Comparison of ENCODE assay signal across 1 cellular context in the genomic region with DNA sequence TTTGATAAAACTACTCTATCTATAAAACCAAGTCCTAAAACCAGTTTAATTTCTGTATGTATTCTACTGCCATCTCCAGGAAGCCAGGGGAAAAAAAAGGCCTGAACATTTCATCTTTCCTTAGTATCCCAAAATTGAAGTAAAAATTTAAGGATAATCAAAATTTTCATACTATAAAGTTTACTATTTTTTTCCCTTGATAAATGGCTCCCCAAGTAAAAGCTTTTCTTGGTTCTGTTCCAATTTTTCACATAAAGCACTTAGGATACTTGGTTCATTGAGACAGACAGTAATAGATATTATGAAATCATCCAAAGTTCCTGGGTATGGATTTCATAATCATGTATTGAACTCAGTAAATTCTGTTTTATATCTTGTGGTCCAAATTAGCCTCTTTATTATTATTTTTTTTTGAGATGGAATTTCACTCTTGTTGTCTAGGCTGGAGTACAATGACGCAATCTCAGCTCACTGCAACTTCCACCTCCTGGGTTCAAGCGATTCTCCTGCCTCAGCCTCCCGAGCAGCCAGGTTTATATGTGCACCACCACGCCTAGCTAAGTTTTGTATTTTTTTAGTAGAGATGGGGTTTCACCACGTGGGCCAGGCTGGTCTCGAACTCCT.
TF ChIP-seq lines count a peak whose summit lies in the region.

No MANE protein-coding gene starts in this region.

TF ChIP-seq in GM23338, 12 proteins besides CTCF, POLR2A, EP300 and RAD21 (continued from another document):
- TF ChIP-seq, protein P1, sequence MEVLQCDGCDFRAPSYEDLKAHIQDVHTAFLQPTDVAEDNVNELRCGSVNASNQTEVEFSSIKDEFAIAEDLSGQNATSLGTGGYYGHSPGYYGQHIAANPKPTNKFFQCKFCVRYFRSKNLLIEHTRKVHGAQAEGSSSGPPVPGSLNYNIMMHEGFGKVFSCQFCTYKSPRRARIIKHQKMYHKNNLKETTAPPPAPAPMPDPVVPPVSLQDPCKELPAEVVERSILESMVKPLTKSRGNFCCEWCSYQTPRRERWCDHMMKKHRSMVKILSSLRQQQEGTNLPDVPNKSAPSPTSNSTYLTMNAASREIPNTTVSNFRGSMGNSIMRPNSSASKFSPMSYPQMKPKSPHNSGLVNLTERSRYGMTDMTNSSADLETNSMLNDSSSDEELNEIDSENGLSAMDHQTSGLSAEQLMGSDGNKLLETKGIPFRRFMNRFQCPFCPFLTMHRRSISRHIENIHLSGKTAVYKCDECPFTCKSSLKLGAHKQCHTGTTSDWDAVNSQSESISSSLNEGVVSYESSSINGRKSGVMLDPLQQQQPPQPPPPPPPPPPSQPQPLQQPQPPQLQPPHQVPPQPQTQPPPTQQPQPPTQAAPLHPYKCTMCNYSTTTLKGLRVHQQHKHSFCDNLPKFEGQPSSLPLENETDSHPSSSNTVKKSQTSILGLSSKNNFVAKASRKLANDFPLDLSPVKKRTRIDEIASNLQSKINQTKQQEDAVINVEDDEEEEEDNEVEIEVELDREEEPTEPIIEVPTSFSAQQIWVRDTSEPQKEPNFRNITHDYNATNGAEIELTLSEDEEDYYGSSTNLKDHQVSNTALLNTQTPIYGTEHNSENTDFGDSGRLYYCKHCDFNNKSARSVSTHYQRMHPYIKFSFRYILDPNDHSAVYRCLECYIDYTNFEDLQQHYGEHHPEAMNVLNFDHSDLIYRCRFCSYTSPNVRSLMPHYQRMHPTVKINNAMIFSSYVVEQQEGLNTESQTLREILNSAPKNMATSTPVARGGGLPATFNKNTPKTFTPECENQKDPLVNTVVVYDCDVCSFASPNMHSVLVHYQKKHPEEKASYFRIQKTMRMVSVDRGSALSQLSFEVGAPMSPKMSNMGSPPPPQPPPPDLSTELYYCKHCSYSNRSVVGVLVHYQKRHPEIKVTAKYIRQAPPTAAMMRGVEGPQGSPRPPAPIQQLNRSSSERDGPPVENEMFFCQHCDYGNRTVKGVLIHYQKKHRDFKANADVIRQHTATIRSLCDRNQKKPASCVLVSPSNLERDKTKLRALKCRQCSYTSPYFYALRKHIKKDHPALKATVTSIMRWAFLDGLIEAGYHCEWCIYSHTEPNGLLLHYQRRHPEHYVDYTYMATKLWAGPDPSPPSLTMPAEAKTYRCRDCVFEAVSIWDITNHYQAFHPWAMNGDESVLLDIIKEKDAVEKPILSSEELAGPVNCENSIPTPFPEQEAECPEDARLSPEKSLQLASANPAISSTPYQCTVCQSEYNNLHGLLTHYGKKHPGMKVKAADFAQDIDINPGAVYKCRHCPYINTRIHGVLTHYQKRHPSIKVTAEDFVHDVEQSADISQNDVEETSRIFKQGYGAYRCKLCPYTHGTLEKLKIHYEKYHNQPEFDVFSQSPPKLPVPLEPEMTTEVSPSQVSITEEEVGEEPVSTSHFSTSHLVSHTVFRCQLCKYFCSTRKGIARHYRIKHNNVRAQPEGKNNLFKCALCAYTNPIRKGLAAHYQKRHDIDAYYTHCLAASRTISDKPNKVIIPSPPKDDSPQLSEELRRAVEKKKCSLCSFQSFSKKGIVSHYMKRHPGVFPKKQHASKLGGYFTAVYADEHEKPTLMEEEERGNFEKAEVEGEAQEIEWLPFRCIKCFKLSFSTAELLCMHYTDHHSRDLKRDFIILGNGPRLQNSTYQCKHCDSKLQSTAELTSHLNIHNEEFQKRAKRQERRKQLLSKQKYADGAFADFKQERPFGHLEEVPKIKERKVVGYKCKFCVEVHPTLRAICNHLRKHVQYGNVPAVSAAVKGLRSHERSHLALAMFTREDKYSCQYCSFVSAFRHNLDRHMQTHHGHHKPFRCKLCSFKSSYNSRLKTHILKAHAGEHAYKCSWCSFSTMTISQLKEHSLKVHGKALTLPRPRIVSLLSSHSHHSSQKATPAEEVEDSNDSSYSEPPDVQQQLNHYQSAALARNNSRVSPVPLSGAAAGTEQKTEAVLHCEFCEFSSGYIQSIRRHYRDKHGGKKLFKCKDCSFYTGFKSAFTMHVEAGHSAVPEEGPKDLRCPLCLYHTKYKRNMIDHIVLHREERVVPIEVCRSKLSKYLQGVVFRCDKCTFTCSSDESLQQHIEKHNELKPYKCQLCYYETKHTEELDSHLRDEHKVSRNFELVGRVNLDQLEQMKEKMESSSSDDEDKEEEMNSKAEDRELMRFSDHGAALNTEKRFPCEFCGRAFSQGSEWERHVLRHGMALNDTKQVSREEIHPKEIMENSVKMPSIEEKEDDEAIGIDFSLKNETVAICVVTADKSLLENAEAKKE (CRISPR knock-in tag; IDR thresholded peaks at IDR 0.05): no peak
- TF ChIP-seq ZNF331 (CRISPR knock-in tag; IDR thresholded peaks at IDR 0.05; ENCODE audit: low read depth) (no peak), NANOG (IDR thresholded peaks at IDR 0.05; ENCODE audit: borderline replicate concordance) (no peak), STAT1 (IDR thresholded peaks at IDR 0.05; ENCODE audit: unreplicated experiment) (no peak), POLR2AphosphoS5 (IDR thresholded peaks at IDR 0.05; ENCODE audit: low read depth) (no peak), EZH2phosphoT487 (IDR thresholded peaks at IDR 0.05; ENCODE audit: unreplicated experiment) (no peak), ZNF114 (CRISPR knock-in tag; IDR thresholded peaks at IDR 0.05) (no peak), CREB1 (CRISPR knock-in tag; IDR thresholded peaks at IDR 0.05; ENCODE audit: low read depth) (no peak), JUNB (IDR thresholded peaks at IDR 0.05; ENCODE audit: unreplicated experiment) (no peak)
- TF ChIP-seq, protein P2, sequence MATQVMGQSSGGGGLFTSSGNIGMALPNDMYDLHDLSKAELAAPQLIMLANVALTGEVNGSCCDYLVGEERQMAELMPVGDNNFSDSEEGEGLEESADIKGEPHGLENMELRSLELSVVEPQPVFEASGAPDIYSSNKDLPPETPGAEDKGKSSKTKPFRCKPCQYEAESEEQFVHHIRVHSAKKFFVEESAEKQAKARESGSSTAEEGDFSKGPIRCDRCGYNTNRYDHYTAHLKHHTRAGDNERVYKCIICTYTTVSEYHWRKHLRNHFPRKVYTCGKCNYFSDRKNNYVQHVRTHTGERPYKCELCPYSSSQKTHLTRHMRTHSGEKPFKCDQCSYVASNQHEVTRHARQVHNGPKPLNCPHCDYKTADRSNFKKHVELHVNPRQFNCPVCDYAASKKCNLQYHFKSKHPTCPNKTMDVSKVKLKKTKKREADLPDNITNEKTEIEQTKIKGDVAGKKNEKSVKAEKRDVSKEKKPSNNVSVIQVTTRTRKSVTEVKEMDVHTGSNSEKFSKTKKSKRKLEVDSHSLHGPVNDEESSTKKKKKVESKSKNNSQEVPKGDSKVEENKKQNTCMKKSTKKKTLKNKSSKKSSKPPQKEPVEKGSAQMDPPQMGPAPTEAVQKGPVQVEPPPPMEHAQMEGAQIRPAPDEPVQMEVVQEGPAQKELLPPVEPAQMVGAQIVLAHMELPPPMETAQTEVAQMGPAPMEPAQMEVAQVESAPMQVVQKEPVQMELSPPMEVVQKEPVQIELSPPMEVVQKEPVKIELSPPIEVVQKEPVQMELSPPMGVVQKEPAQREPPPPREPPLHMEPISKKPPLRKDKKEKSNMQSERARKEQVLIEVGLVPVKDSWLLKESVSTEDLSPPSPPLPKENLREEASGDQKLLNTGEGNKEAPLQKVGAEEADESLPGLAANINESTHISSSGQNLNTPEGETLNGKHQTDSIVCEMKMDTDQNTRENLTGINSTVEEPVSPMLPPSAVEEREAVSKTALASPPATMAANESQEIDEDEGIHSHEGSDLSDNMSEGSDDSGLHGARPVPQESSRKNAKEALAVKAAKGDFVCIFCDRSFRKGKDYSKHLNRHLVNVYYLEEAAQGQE (IDR thresholded peaks at IDR 0.05; ENCODE audit: unreplicated experiment): no peak
